Comparison of ENCODE assay signal across 1 cellular context in the genomic region with DNA sequence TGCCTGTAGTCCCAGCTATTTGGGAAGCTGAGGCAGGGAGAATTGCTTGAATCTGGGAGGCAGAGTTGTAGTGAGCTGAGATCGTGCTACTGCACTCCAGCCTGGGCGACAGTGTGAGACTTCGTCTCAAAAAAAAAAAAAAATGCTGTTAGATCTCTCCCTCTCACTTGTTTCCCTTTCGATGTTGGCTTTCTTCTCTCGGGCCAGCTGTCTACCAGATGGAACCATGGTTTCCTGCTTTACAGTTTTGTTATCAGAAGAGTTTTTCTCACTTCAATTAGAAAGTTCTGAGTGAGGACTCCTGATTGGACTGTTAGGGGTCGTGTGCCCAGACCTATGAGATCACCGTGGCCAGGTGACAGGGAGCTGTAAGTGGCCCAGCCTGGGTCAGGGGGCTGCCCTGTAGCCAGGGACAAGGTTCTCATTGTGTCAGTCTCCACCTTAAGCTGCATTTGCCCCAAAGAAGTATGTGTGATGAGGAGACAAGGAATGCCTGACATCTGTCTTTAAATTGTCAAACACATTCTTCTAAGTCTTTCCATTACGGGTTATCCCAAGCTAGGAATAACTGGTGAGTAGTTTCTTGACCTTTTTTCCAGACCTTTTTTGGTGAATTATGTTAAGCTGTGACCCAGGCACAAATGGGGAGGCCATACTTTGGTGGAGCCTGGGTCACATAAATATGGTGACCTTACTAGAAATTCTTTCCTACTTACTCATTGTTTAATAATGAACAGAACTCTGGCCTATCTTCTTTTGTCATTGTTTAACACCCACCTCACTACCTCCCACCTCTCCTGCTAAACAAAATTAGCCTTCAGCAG.
TF ChIP-seq lines count a peak whose summit lies in the region.

No MANE protein-coding gene starts in this region.

TF ChIP-seq in IMR-90, 13 proteins besides CTCF, POLR2A, EP300 and RAD21:
- TF ChIP-seq NFE2L2 (IDR thresholded peaks at IDR 0.05; ENCODE audit: low read depth, low read length) = no peak
- no peak for TF ChIP-seq FOS (IDR thresholded peaks at IDR 0.05; ENCODE audit: low read depth, low read length)
- TF ChIP-seq, protein P1, sequence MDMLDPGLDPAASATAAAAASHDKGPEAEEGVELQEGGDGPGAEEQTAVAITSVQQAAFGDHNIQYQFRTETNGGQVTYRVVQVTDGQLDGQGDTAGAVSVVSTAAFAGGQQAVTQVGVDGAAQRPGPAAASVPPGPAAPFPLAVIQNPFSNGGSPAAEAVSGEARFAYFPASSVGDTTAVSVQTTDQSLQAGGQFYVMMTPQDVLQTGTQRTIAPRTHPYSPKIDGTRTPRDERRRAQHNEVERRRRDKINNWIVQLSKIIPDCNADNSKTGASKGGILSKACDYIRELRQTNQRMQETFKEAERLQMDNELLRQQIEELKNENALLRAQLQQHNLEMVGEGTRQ (IDR thresholded peaks at IDR 0.05; ENCODE audit: low read depth, low read length) = no peak; the same call in 1 of the 2 replicates
